ENCODE assay signal across 17 cellular contexts in the genomic region with DNA sequence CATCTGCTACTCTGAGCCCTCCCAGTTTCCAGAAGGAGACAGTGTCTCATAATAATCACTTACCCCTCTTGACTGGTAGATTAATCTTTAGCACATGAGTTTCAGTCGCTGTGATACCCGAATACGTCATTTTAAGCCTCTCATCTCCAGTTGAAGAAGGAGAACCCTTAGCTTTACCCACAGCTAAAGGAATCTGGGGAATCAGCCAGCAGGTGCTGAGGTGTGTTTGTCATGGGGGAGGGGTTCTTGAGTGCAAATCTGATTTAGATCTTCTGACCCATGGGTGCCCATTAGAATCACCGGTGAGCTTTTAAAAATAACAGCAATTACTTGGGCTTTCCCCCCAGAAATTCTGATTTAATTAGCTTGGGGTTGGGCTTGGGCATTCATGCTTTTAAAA. TPM values are rescaled to one million over a fixed set of nuclear protein-coding genes. Genes with fewer than 3 reads are reported as not detected.
DNase-seq lines count a peak whose midpoint lies in the region; ATAC-seq and TF ChIP-seq lines count a peak whose summit lies in the region.
"Had no signal": no experiment of that assay in that cellular context is flagged by ENCODE, and none has a peak within 500 bp of the region (broad histone marks: within the 10 kb centered on the region; RNA-seq: fewer than 3 reads in every experiment).

No MANE protein-coding gene starts in this region.

- no peak overlapping the region for H3K27ac ChIP-seq in lower lobe of right lung
- H3K27ac ChIP-seq: A549, SJSA1 had no signal

- peak; percentile 20 for DNase-seq in NCI-H1694 treated with DMSO at 0.1 percent for 48 hours (lab: John Stamatoyannopoulos, UW)
- no peak for DNase-seq in NCI-H1694 (lab: John Stamatoyannopoulos, UW)
- DNase-seq in DMS79 treated with DMSO at 0.1 percent for 48 hours (lab: John Stamatoyannopoulos, UW) = peak; percentile 56
- peak; percentile 96 for DNase-seq in NCI-H524 treated with DMSO at 0.1 percent for 48 hours (lab: John Stamatoyannopoulos, UW)
- no peak for DNase-seq in lower lobe of right lung
- no peak for DNase-seq in T-cell
- DNase-seq in osteocyte (ENCODE audit: extremely low spot score, unreplicated experiment) = no peak
- DNase-seq: C1 segment of cervical spinal cord, HCEC 1CT, MV-4-11, NCI-H146, NCI-H2227 treated with DMSO at 0.1 percent for 48 hours, NCI-H69, T-helper 9 cell had no signal

- peaks cover 5% of the 10 kb centered on the region for H3K9me3 ChIP-seq in lower lobe of right lung
- H3K9me3 ChIP-seq: SJSA1 had no signal

- peaks cover 15% of the 10 kb centered on the region for H3K27me3 ChIP-seq in lower lobe of right lung (ENCODE audit: low read depth)
- H3K27me3 ChIP-seq: SJSA1 had no signal

- POLR2A ChIA-PET in T-cell (lab: Charles Lee) = interaction anchor here in 1 of 2 donors (0.6 kb wide), 1 partner anchor 73 kb away, joined by 3 read pairs; no protein-coding TSS in a partner anchor

- H3K4me3 Mint-ChIP-seq in T-cell = no peak overlapping the region
- no peak overlapping the region for H3K4me3 Mint-ChIP-seq in osteocyte (ENCODE audit: unreplicated experiment)

- H3K36me3 ChIP-seq in lower lobe of right lung = no peaks in the 10 kb centered on the region
- H3K36me3 ChIP-seq: SJSA1 had no signal

- H3K27ac Mint-ChIP-seq in T-cell (no peak overlapping the region), osteocyte (ENCODE audit: unreplicated experiment) (no peak overlapping the region)

- peaks cover 10 to 44% of the 10 kb centered on the region in 2 donors for H3K27me3 Mint-ChIP-seq in T-cell
- H3K27me3 Mint-ChIP-seq in osteocyte (ENCODE audit: unreplicated experiment) = peaks cover 70% of the 10 kb centered on the region

- no peak overlapping the region for H3K4me3 ChIP-seq in lower lobe of right lung
- H3K4me3 ChIP-seq: A549, K562, SJSA1 had no signal

- H3K9me3 Mint-ChIP-seq in T-cell = peaks cover 0 to 5% (median 0%) of the 10 kb centered on the region in 3 donors
- H3K9me3 Mint-ChIP-seq in osteocyte (ENCODE audit: unreplicated experiment) = peaks cover 5% of the 10 kb centered on the region

- no peaks in the 10 kb centered on the region for H3K4me1 Mint-ChIP-seq in T-cell
- peaks cover 2% of the 10 kb centered on the region for H3K4me1 Mint-ChIP-seq in osteocyte (ENCODE audit: unreplicated experiment)

- CTCF ChIA-PET in T-cell (lab: Charles Lee) = interaction anchor here in 1 of 2 donors (0.6 to 1.1 kb wide), 2 partner anchors 8 to 85 kb away, joined by 3 read pairs; no protein-coding TSS in a partner anchor

- no peaks in the 10 kb centered on the region for H3K36me3 Mint-ChIP-seq in T-cell
- no peaks in the 10 kb centered on the region for H3K36me3 Mint-ChIP-seq in osteocyte (ENCODE audit: unreplicated experiment)

- H3K4me1 ChIP-seq in lower lobe of right lung = no peaks in the 10 kb centered on the region
- H3K4me1 ChIP-seq: A549 had no signal

- TF ChIP-seq CTCF in lower lobe of right lung (IDR thresholded peaks at IDR 0.05) (no peak), osteocyte (IDR thresholded peaks at IDR 0.05) (no peak)

- ATAC-seq in lower lobe of right lung (peak; percentile 48 to 57), T-cell (replicated peaks in 1 of 4) (no peak)
- ATAC-seq: A549, K562 had no signal

- intact Hi-C loops in lower lobe of right lung (cut with DNase I) = no loop called here

RNA-seq across cellular contexts. Expression of a gene that starts 56.1 kb away (rescaled TPM):
- total RNA-seq in lower lobe of right lung = 4.9 TPM
- 1 to 10 TPM in 1 of 5 donors, under 1 TPM in 4; 0.35 to 1.1 (median 0.55) TPM for total RNA-seq in T-cell
- 10.6 and 11.4 TPM in 2 replicates for total RNA-seq in osteocyte
- total RNA-seq: K562 had no signal

Comparison
In these comparisons a context has a peak if more than half of its experiments do, and no peak if none do; other contexts are left out.
1. DNase-seq: peak in NCI-H1694 treated with DMSO at 0.1 percent for 48 hours (single experiment), DMS79 treated with DMSO at 0.1 percent for 48 hours (single experiment) and NCI-H524 treated with DMSO at 0.1 percent for 48 hours (single experiment); none in NCI-H1694 (single experiment), lower lobe of right lung (single experiment), T-cell (0 of 34) and osteocyte (single experiment).
2. ATAC-seq: peak in lower lobe of right lung (2 of 2); none in T-cell (0 of 4).